ENCODE assay signal across 38 cellular contexts in genomic region chr4:5278213-5278612, GRCh38.
"Had no signal": no experiment of that assay in that cellular context is flagged by ENCODE, and none has a peak within 500 bp of the region (broad histone marks: within the 10 kb centered on the region; RNA-seq: fewer than 3 reads in every experiment).

No MANE protein-coding gene starts in this region.

- H3K36me3 Mint-ChIP-seq: activated naive CD4-positive, alpha-beta T cell treated with anti-CD3 and anti-CD28 coated beads, Interleukin-2, amount 10 ng/mL, durations not matched to agents 7 days and 5 days; activated naive CD4-positive, alpha-beta T cell treated with anti-CD3 and anti-CD28 coated beads, Interleukin-2, amount 50 U/mL, for 24 hours; activated naive CD4-positive, alpha-beta T cell treated with anti-CD3 and anti-CD28 coated beads, Interleukin-2, amount 50 U/mL, for 72 hours; activated naive CD8-positive, alpha-beta T cell; activated naive CD8-positive, alpha-beta T cell treated with anti-CD3 and anti-CD28 coated beads for 36 hours; activated naive CD8-positive, alpha-beta T cell treated with anti-CD3 and anti-CD28 coated beads, Interleukin-2, amount 10 ng/mL, durations not matched to agents 7 days and 5 days; brain had no signal

- H3K27me3 ChIP-seq: adrenal gland, ascending aorta, body of pancreas, brain microvascular endothelial cell, breast epithelium, cardiac muscle cell had no signal

- H3K27ac ChIP-seq: adrenal gland, ascending aorta, body of pancreas, brain microvascular endothelial cell, breast epithelium, cardiac muscle cell had no signal

- DNase-seq: activated effector memory CD4-positive, alpha-beta T cell treated with anti-CD3 and anti-CD28 coated beads, Interleukin-2, amount 50 U/mL, for 16 hours; activated effector memory CD4-positive, alpha-beta T cell treated with Interleukin-2 at 50 U/mL for 16 hours; activated gamma-delta T cell; activated gamma-delta T cell treated with Interleukin-2 at 50 U/mL for 16 hours; activated naive CD4-positive, alpha-beta T cell; activated naive CD4-positive, alpha-beta T cell treated with anti-CD3 and anti-CD28 coated beads for 36 hours; activated naive CD4-positive, alpha-beta T cell treated with anti-CD3 and anti-CD28 coated beads, Interleukin-2, amount 10 ng/mL, durations not matched to agents 7 days and 5 days; activated naive CD4-positive, alpha-beta T cell treated with anti-CD3 and anti-CD28 coated beads, Interleukin-2, amount 50 U/mL, for 16 hours; activated naive CD4-positive, alpha-beta T cell treated with Interleukin-2 at 50 U/mL for 16 hours; activated naive CD8-positive, alpha-beta T cell treated with anti-CD3 and anti-CD28 coated beads for 36 hours; activated naive CD8-positive, alpha-beta T cell treated with anti-CD3 and anti-CD28 coated beads, Interleukin-2, amount 10 ng/mL, durations not matched to agents 7 days and 5 days; activated naive CD8-positive, alpha-beta T cell treated with anti-CD3 and anti-CD28 coated beads, Interleukin-2, amount 50 U/mL, for 24 hours; activated T-cell treated with anti-CD3 and anti-CD28 coated beads, Interleukin-2, amount 50 U/mL, for 1 hour; activated T-cell treated with anti-CD3 and anti-CD28 coated beads, Interleukin-2, amount 50 U/mL, for 24 hours; activated T-cell treated with anti-CD3 and anti-CD28 coated beads, Interleukin-2, amount 50 U/mL, for 4 hours; activated T-cell treated with anti-CD3 and anti-CD28 coated beads, Interleukin-2, amount 50 U/mL, for 48 hours; activated T-cell treated with anti-CD3 and anti-CD28 coated beads, Interleukin-2, amount 50 U/mL, for 72 hours; adrenal gland; amniotic stem cell; amygdala; anterior cingulate cortex; aorta; body of pancreas; brain microvascular endothelial cell; caudate nucleus; central memory CD4-positive, alpha-beta T cell; cerebellar nuclear complex had no signal

- ATAC-seq: activated naive CD4-positive, alpha-beta T cell treated with anti-CD3 and anti-CD28 coated beads, Interleukin-2, amount 50 U/mL, for 72 hours; activated naive CD8-positive, alpha-beta T cell treated with anti-CD3 and anti-CD28 coated beads, Interleukin-2, amount 50 U/mL, for 24 hours; activated T-cell treated with anti-CD3 and anti-CD28 coated beads, Interleukin-2, amount 50 U/mL, for 4 hours; activated T-cell treated with anti-CD3 and anti-CD28 coated beads, Interleukin-2, amount 50 U/mL, for 72 hours; activated T-helper 17 cell treated with anti-CD3 and anti-CD28 coated beads, Interleukin-2, amount 50 U/mL, for 72 hours; body of pancreas had no signal

- H3K4me1 Mint-ChIP-seq: activated naive CD4-positive, alpha-beta T cell treated with anti-CD3 and anti-CD28 coated beads, Interleukin-2, amount 10 ng/mL, durations not matched to agents 7 days and 5 days; activated naive CD4-positive, alpha-beta T cell treated with anti-CD3 and anti-CD28 coated beads, Interleukin-2, amount 50 U/mL, for 24 hours; activated naive CD8-positive, alpha-beta T cell treated with anti-CD3 and anti-CD28 coated beads for 36 hours; activated naive CD8-positive, alpha-beta T cell treated with anti-CD3 and anti-CD28 coated beads, Interleukin-2, amount 10 ng/mL, durations not matched to agents 7 days and 5 days; activated naive CD8-positive, alpha-beta T cell treated with anti-CD3 and anti-CD28 coated beads, Interleukin-2, amount 50 U/mL, for 24 hours; activated T-helper 17 cell treated with anti-CD3 and anti-CD28 coated beads, Interleukin-2, amount 50 U/mL, for 72 hours; central memory CD8-positive, alpha-beta T cell had no signal

- H3K4me1 ChIP-seq: adrenal gland, ascending aorta, body of pancreas, breast epithelium had no signal

- H3K27me3 Mint-ChIP-seq: activated naive CD4-positive, alpha-beta T cell treated with anti-CD3 and anti-CD28 coated beads, Interleukin-2, amount 10 ng/mL, durations not matched to agents 7 days and 5 days; activated naive CD4-positive, alpha-beta T cell treated with anti-CD3 and anti-CD28 coated beads, Interleukin-2, amount 50 U/mL, for 24 hours; activated naive CD8-positive, alpha-beta T cell; activated naive CD8-positive, alpha-beta T cell treated with anti-CD3 and anti-CD28 coated beads for 36 hours; activated naive CD8-positive, alpha-beta T cell treated with anti-CD3 and anti-CD28 coated beads, Interleukin-2, amount 50 U/mL, for 24 hours; activated T-cell treated with anti-CD3 and anti-CD28 coated beads, Interleukin-2, amount 50 U/mL, for 24 hours; activated T-helper 17 cell treated with anti-CD3 and anti-CD28 coated beads, Interleukin-2, amount 50 U/mL, for 72 hours; central memory CD8-positive, alpha-beta T cell had no signal

- H3K9me3 Mint-ChIP-seq: activated naive CD4-positive, alpha-beta T cell treated with anti-CD3 and anti-CD28 coated beads, Interleukin-2, amount 50 U/mL, for 24 hours; activated naive CD4-positive, alpha-beta T cell treated with anti-CD3 and anti-CD28 coated beads, Interleukin-2, amount 50 U/mL, for 72 hours; activated T-cell treated with anti-CD3 and anti-CD28 coated beads, Interleukin-2, amount 50 U/mL, for 4 hours; activated T-cell treated with anti-CD3 and anti-CD28 coated beads, Interleukin-2, amount 50 U/mL, for 72 hours had no signal

- H3K4me3 Mint-ChIP-seq: activated naive CD4-positive, alpha-beta T cell treated with anti-CD3 and anti-CD28 coated beads for 36 hours; activated naive CD4-positive, alpha-beta T cell treated with anti-CD3 and anti-CD28 coated beads, Interleukin-2, amount 10 ng/mL, durations not matched to agents 7 days and 5 days; activated naive CD4-positive, alpha-beta T cell treated with anti-CD3 and anti-CD28 coated beads, Interleukin-2, amount 50 U/mL, for 24 hours; activated naive CD8-positive, alpha-beta T cell; activated naive CD8-positive, alpha-beta T cell treated with anti-CD3 and anti-CD28 coated beads for 36 hours; activated naive CD8-positive, alpha-beta T cell treated with anti-CD3 and anti-CD28 coated beads, Interleukin-2, amount 10 ng/mL, durations not matched to agents 7 days and 5 days; activated naive CD8-positive, alpha-beta T cell treated with anti-CD3 and anti-CD28 coated beads, Interleukin-2, amount 50 U/mL, for 24 hours; activated T-cell treated with anti-CD3 and anti-CD28 coated beads, Interleukin-2, amount 50 U/mL, for 24 hours; activated T-cell treated with anti-CD3 and anti-CD28 coated beads, Interleukin-2, amount 50 U/mL, for 4 hours; activated T-cell treated with anti-CD3 and anti-CD28 coated beads, Interleukin-2, amount 50 U/mL, for 72 hours; activated T-helper 1 cell treated with anti-CD3 and anti-CD28 coated beads, Interleukin-12 subunit alpha, Interleukin-12 subunit beta, Interleukin-2, Interleukin-4 antibody, amounts not matched to agents 30 ng/mL and 10 ng/mL and 1 ng/mL, durations not matched to agents 14 hours and 24 hours and 36 hours; activated T-helper 17 cell treated with anti-CD3 and anti-CD28 coated beads, Interleukin-2, amount 50 U/mL, for 72 hours; brain; central memory CD8-positive, alpha-beta T cell had no signal

- H3K36me3 ChIP-seq: adrenal gland, ascending aorta, brain microvascular endothelial cell, breast epithelium, cardiac muscle cell had no signal

- H3K27ac Mint-ChIP-seq: activated naive CD4-positive, alpha-beta T cell treated with anti-CD3 and anti-CD28 coated beads for 36 hours; activated naive CD4-positive, alpha-beta T cell treated with anti-CD3 and anti-CD28 coated beads, Interleukin-2, amount 10 ng/mL, durations not matched to agents 7 days and 5 days; activated naive CD4-positive, alpha-beta T cell treated with anti-CD3 and anti-CD28 coated beads, Interleukin-2, amount 50 U/mL, for 24 hours; activated naive CD4-positive, alpha-beta T cell treated with anti-CD3 and anti-CD28 coated beads, Interleukin-2, amount 50 U/mL, for 72 hours; activated naive CD8-positive, alpha-beta T cell; activated naive CD8-positive, alpha-beta T cell treated with anti-CD3 and anti-CD28 coated beads for 36 hours; activated naive CD8-positive, alpha-beta T cell treated with anti-CD3 and anti-CD28 coated beads, Interleukin-2, amount 10 ng/mL, durations not matched to agents 7 days and 5 days; activated naive CD8-positive, alpha-beta T cell treated with anti-CD3 and anti-CD28 coated beads, Interleukin-2, amount 50 U/mL, for 24 hours; activated T-cell treated with anti-CD3 and anti-CD28 coated beads, Interleukin-2, amount 50 U/mL, for 24 hours; activated T-cell treated with anti-CD3 and anti-CD28 coated beads, Interleukin-2, amount 50 U/mL, for 72 hours; activated T-helper 1 cell treated with anti-CD3 and anti-CD28 coated beads, Interleukin-12 subunit alpha, Interleukin-12 subunit beta, Interleukin-2, Interleukin-4 antibody, amounts not matched to agents 30 ng/mL and 10 ng/mL and 1 ng/mL, durations not matched to agents 14 hours and 24 hours and 36 hours; activated T-helper 17 cell treated with anti-CD3 and anti-CD28 coated beads, Interleukin-2, amount 50 U/mL, for 72 hours; activated T-helper 2 cell treated with anti-CD3 and anti-CD28 coated beads, Interferon-gamma antibody, Interleukin-2, Interleukin-4, amounts not matched to agents 10 μg/mL and 5 μg/mL and 100 μg/mL, durations not matched to agents 14 hours and 24 hours and 36 hours had no signal

- H3K9me3 ChIP-seq: adrenal gland, ascending aorta, body of pancreas, breast epithelium had no signal

- H3K4me3 ChIP-seq: adrenal gland, ascending aorta, body of pancreas, breast epithelium, cardiac muscle cell had no signal
